In the genomic region with DNA sequence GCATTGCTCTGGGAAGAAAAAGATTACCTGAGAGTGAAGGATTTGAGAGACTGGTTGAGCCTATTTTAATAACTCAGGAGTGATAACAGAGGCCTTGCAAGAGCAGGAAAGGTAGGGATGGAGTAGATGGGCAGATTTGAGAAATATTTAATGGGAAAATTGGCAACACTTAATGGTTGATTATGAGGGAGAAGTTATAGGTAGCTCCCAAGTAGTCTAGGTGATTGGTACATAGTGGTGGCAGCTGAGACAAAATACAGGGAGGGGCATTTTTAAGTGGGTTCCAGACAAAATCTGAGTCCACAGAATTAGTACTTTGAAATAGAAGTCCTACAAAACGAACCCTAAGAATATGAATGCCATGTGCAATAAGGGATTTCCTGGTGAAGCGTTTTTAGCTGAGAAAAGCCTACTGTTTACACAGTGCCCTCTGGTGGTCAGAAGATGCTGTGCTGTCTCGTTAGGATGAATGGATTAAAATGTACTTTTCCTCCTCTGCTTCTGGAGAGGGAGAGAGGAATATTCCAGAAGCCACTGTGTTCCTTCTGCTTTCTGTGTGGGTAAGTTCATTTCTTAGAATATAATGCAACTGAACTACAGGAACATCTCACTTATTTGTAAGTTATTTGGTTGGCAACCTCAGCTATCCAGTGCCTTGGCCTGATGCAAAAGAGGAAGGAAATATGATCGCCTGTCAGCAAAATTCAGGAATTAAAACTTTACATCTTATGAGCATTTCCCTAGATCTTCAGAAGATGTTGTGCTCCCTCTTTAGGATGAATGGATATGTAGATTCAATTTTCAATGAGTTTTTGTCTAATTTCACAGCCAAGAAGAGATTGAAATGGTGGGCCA, we compare ENCODE assay signal across 8 cellular contexts. TPM values are rescaled to one million over a fixed set of nuclear protein-coding genes. Genes with fewer than 3 reads are reported as not detected.
DNase-seq lines count a peak whose midpoint lies in the region; ATAC-seq and TF ChIP-seq lines count a peak whose summit lies in the region.

No MANE protein-coding gene starts in this region.

- DNase-seq in CD1c-positive myeloid dendritic cell (ENCODE audit: extremely low spot score): peak; percentile 89
- peak; percentile 71 for DNase-seq in NCI-H748 (lab: John Stamatoyannopoulos, UW; ENCODE audit: unreplicated experiment)
- peak; percentile 59 for DNase-seq in activated CD4-positive, alpha-beta T cell treated with anti-CD3 and anti-CD28 coated beads, Interleukin-2, amount 50 U/mL, for 1 hour
- peak; percentile 45 to 76 for DNase-seq in dermis microvascular lymphatic vessel endothelial cell (ENCODE audit: low read depth in 2 of 2)
- DNase-seq in lung (ENCODE audit: low spot score): peak; percentile 65
- DNase-seq in stimulated activated CD8-positive, alpha-beta memory T cell treated with anti-CD3 and anti-CD28 coated beads, Interleukin-15, amount 100 ng/mL, for 48 hours (ENCODE audit: low read depth in 2 of 2): peak; percentile 20 to 38

- ATAC-seq in HG02759 (IDR thresholded peaks at IDR 0.05; ENCODE audit: unreplicated experiment): peak; percentile 39
- ATAC-seq in lung (ENCODE audit: insufficient read depth, low FRiP score): peak; percentile 63
- ATAC-seq in HG03095 (IDR thresholded peaks at IDR 0.05; ENCODE audit: unreplicated experiment): no peak

- WGBS in lung, 2 donors: 9 to 13% methylated on average over 4 of the region's 4 CpGs

- H3K4me3 ChIP-seq in lung: no peak overlapping the region

- TF ChIP-seq CTCF in lung (IDR thresholded peaks at IDR 0.05; ENCODE audit: control extremely low read depth, extremely low read depth): peak; percentile 84

- H3K27me3 ChIP-seq in lung (ENCODE audit: control insufficient read depth, insufficient read depth): no peaks in the 10 kb centered on the region

- H3K36me3 ChIP-seq in lung (ENCODE audit: control insufficient read depth in 2 of 2, insufficient read depth in 2 of 2, low read length in 2 of 2): no peaks in the 10 kb centered on the region

- H3K27ac ChIP-seq in lung (ENCODE audit: low read depth in 1 of 2, low read length in 1 of 2): no peak overlapping the region

- H3K9me3 ChIP-seq in lung (ENCODE audit: control insufficient read depth in 2 of 2, insufficient read depth in 1 of 2, low read length in 1 of 2): no peaks in the 10 kb centered on the region

- peaks cover 3 to 31% of the 10 kb centered on the region in 2 donors for H3K4me1 ChIP-seq in lung (ENCODE audit: control insufficient read depth in 2 of 2, insufficient read depth in 2 of 2, low read length in 2 of 2)

RNA-seq across cellular contexts. Expression of a gene that starts 6.5 kb away (rescaled TPM):
- total RNA-seq in dermis microvascular lymphatic vessel endothelial cell (33.4 and 40.8 TPM in 2 replicates), lung (10 to 100 TPM; 33.5 to 65.5 TPM)
- polyA plus RNA-seq in lung: 10 to 100 TPM; 13.4 to 16.4 TPM

RNA-seq across cellular contexts. Expression of a gene that starts 7.4 kb away (rescaled TPM):
- total RNA-seq in dermis microvascular lymphatic vessel endothelial cell: 3.0 and 3.1 TPM in 2 replicates
- 10 to 100 TPM; 14.0 to 15.4 TPM for total RNA-seq in lung
- 1 to 10 TPM; 4.0 to 4.5 TPM for polyA plus RNA-seq in lung

RNA-seq across cellular contexts. Expression of a gene that starts 29.5 kb away (rescaled TPM):
- total RNA-seq in dermis microvascular lymphatic vessel endothelial cell (3.3 and 6.3 TPM in 2 replicates), lung (10 to 100 TPM; 11.5 to 20.5 TPM)
- polyA plus RNA-seq in lung: 10 to 100 TPM in 1 of 2 donors, 1 to 10 TPM in 1; 6.9 to 11.3 TPM

RNA-seq across cellular contexts. Expression of a gene that starts 38.7 kb away (rescaled TPM):
- 0.38 and 0.39 TPM in 2 replicates for total RNA-seq in dermis microvascular lymphatic vessel endothelial cell
- total RNA-seq in lung: 1 to 10 TPM; 2.3 to 3.1 TPM
- polyA plus RNA-seq in lung: 1 to 10 TPM; 1.2 to 1.6 TPM

RNA-seq across cellular contexts. Expression of a gene that starts 45.8 kb away (rescaled TPM):
- total RNA-seq in dermis microvascular lymphatic vessel endothelial cell: 0.13 TPM in 2 replicates
- total RNA-seq in lung: 1 to 10 TPM; 1.7 to 1.8 TPM
- polyA plus RNA-seq in lung: under 1 TPM; 0.15 to 0.63 TPM

Comparison
In these comparisons a context has a peak if more than half of its experiments do, and no peak if none do; other contexts are left out.
1. DNase-seq: peak in every context shown above with its lines; median percentile 89 in CD1c-positive myeloid dendritic cell; 71 in NCI-H748; 65 in lung; 60 in dermis microvascular lymphatic vessel endothelial cell; 59 in activated CD4-positive, alpha-beta T cell treated with anti-CD3 and anti-CD28 coated beads, Interleukin-2, amount 50 U/mL, for 1 hour; 29 in stimulated activated CD8-positive, alpha-beta memory T cell treated with anti-CD3 and anti-CD28 coated beads, Interleukin-15, amount 100 ng/mL, for 48 hours.